8 cellular contexts compared by ENCODE assay signal in genomic region chr11:70423523-70424505, GRCh38. TPM values are rescaled to one million over a fixed set of nuclear protein-coding genes. Genes with fewer than 3 reads are reported as not detected.
DNase-seq lines count a peak whose midpoint lies in the region; ATAC-seq and TF ChIP-seq lines count a peak whose summit lies in the region.

No MANE protein-coding gene starts in this region.

- no peak overlapping the region for H3K27ac ChIP-seq in transverse colon

- TF ChIP-seq CTCF in GM12865 (IDR thresholded peaks at IDR 0.05; ENCODE audit: insufficient read depth, low read depth, low read length, missing control alignments) = no peak
- TF ChIP-seq CTCF in transverse colon (IDR thresholded peaks at IDR 0.05) = no peak

- H3K36me3 Mint-ChIP-seq in activated naive CD8-positive, alpha-beta T cell treated with anti-CD3 and anti-CD28 coated beads for 36 hours = peaks cover 6% of the 10 kb centered on the region
- no peaks in the 10 kb centered on the region for H3K36me3 Mint-ChIP-seq in natural killer cell treated with Interleukin-12 subunit alpha and Interleukin-12 subunit beta and Interleukin-15 and Interleukin-18, amount 100 ng/mL, for 72 hours

- H3K27ac Mint-ChIP-seq in activated naive CD8-positive, alpha-beta T cell treated with anti-CD3 and anti-CD28 coated beads for 36 hours = no peak overlapping the region
- peak overlapping the region; percentile 82 to 94 for H3K27ac Mint-ChIP-seq in natural killer cell treated with Interleukin-12 subunit alpha and Interleukin-12 subunit beta and Interleukin-15 and Interleukin-18, amount 100 ng/mL, for 72 hours

- H3K9me3 ChIP-seq in transverse colon = no peaks in the 10 kb centered on the region

- H3K9me3 Mint-ChIP-seq in activated naive CD8-positive, alpha-beta T cell treated with anti-CD3 and anti-CD28 coated beads for 36 hours = no peaks in the 10 kb centered on the region
- no peaks in the 10 kb centered on the region for H3K9me3 Mint-ChIP-seq in natural killer cell treated with Interleukin-12 subunit alpha and Interleukin-12 subunit beta and Interleukin-15 and Interleukin-18, amount 100 ng/mL, for 72 hours

- in situ Hi-C loops in transverse colon (cut with MboI; ENCODE audit: low pct_ligation_motif_present in 1 of 4, low pct_unique_long_range_greater_than_20kb in 1 of 4, low sequenced_read_pairs in 3 of 4) = no loop called here

- intact Hi-C loops in transverse colon (cut with DNase I; ENCODE audit: low total_unique reads) = loop anchor here (1.0 kb wide), 1 partner anchor 26 kb away; no protein-coding TSS in a partner anchor

- DNase-seq in GM12865 (ENCODE audit: low read depth) (peak; percentile 89), HUDEP-2 (lab: John Stamatoyannopoulos, UW; ENCODE audit: unreplicated experiment in 76 of 76) (peak in 55 of 76 experiments; percentile 7 to 89 (median 44)), NCI-H2029 treated with DMSO at 0.1 percent for 48 hours (lab: John Stamatoyannopoulos, UW) (no peak), NCI-H774 (lab: John Stamatoyannopoulos, UW) (no peak), transverse colon (no peak), NCI-H748 treated with DMSO at 0.1 percent for 48 hours (lab: John Stamatoyannopoulos, UW) (no peak)
- peak; percentile 40 for DNase-seq in activated naive CD8-positive, alpha-beta T cell treated with anti-CD3 and anti-CD28 coated beads for 36 hours
- peak; percentile 83 for DNase-seq in natural killer cell treated with Interleukin-12 subunit alpha and Interleukin-12 subunit beta and Interleukin-15 and Interleukin-18, amount 100 ng/mL, for 72 hours (ENCODE audit: low spot score)

- H3K36me3 ChIP-seq in transverse colon = peaks cover 0 to 47% (median 14%) of the 10 kb centered on the region in 4 donors

- H3K4me1 Mint-ChIP-seq in activated naive CD8-positive, alpha-beta T cell treated with anti-CD3 and anti-CD28 coated beads for 36 hours = peaks cover 5% of the 10 kb centered on the region
- H3K4me1 Mint-ChIP-seq in natural killer cell treated with Interleukin-12 subunit alpha and Interleukin-12 subunit beta and Interleukin-15 and Interleukin-18, amount 100 ng/mL, for 72 hours (ENCODE audit: low read depth in 2 of 2) = peaks cover 28 to 37% of the 10 kb centered on the region in 2 donors

- H3K4me3 ChIP-seq in GM12865 (ENCODE audit: low read depth, low read length) = no peak overlapping the region
- no peak overlapping the region for H3K4me3 ChIP-seq in transverse colon

- H3K27me3 ChIP-seq in transverse colon = no peaks in the 10 kb centered on the region

- H3K4me1 ChIP-seq in transverse colon = no peaks in the 10 kb centered on the region

- peak; percentile 86 to 88 for ATAC-seq in natural killer cell treated with Interleukin-12 subunit alpha and Interleukin-12 subunit beta and Interleukin-15 and Interleukin-18, amount 100 ng/mL, for 72 hours

- peaks cover 17% of the 10 kb centered on the region for H3K27me3 Mint-ChIP-seq in activated naive CD8-positive, alpha-beta T cell treated with anti-CD3 and anti-CD28 coated beads for 36 hours
- peaks cover 50 to 57% of the 10 kb centered on the region in 2 donors for H3K27me3 Mint-ChIP-seq in natural killer cell treated with Interleukin-12 subunit alpha and Interleukin-12 subunit beta and Interleukin-15 and Interleukin-18, amount 100 ng/mL, for 72 hours

- no peak for TF ChIP-seq EP300 in transverse colon (IDR thresholded peaks at IDR 0.05; ENCODE audit: low read depth)

- H3K4me3 Mint-ChIP-seq in activated naive CD8-positive, alpha-beta T cell treated with anti-CD3 and anti-CD28 coated beads for 36 hours = no peak overlapping the region
- peak overlapping the region; percentile 58 for H3K4me3 Mint-ChIP-seq in natural killer cell treated with Interleukin-12 subunit alpha and Interleukin-12 subunit beta and Interleukin-15 and Interleukin-18, amount 100 ng/mL, for 72 hours

- TF ChIP-seq POLR2A in transverse colon (IDR thresholded peaks at IDR 0.05) = no peak

- WGBS in transverse colon (ENCODE audit: low coverage in 1 of 2), 2 donors = 80 to 87% methylated on average over 13 to 34 of the region's 34 CpGs

RNA-seq across cellular contexts. Expression of gene CTTN, which starts 25.5 kb away (rescaled TPM):
- total RNA-seq in activated naive CD8-positive, alpha-beta T cell treated with anti-CD3 and anti-CD28 coated beads for 36 hours = 10 to 100 TPM; 10.5 to 11.3 TPM
- 1 to 10 TPM; 1.8 to 2.6 TPM for total RNA-seq in natural killer cell treated with Interleukin-12 subunit alpha and Interleukin-12 subunit beta and Interleukin-15 and Interleukin-18, amount 100 ng/mL, for 72 hours
- total RNA-seq in transverse colon = 100 to 1,000 TPM; 203 to 449 (median 365) TPM

Comparison
In these comparisons a context has a peak if more than half of its experiments do, and no peak if none do; other contexts are left out.
1. DNase-seq: peak in GM12865 (single experiment), HUDEP-2 (55 of 76), activated naive CD8-positive, alpha-beta T cell treated with anti-CD3 and anti-CD28 coated beads for 36 hours (single experiment) and natural killer cell treated with Interleukin-12 subunit alpha and Interleukin-12 subunit beta and Interleukin-15 and Interleukin-18, amount 100 ng/mL, for 72 hours (single experiment); none in NCI-H2029 treated with DMSO at 0.1 percent for 48 hours (single experiment), NCI-H774 (single experiment), transverse colon (single experiment) and NCI-H748 treated with DMSO at 0.1 percent for 48 hours (single experiment).
2. RNA of gene CTTN, which starts 25.5 kb away (total RNA-seq): 203 to 449 TPM in transverse colon; 10.5 to 11.3 TPM in activated naive CD8-positive, alpha-beta T cell treated with anti-CD3 and anti-CD28 coated beads for 36 hours and 1.8 to 2.6 TPM in natural killer cell treated with Interleukin-12 subunit alpha and Interleukin-12 subunit beta and Interleukin-15 and Interleukin-18, amount 100 ng/mL, for 72 hours; every median in the first group is over 10 times any median in the second.